In the genomic region with DNA sequence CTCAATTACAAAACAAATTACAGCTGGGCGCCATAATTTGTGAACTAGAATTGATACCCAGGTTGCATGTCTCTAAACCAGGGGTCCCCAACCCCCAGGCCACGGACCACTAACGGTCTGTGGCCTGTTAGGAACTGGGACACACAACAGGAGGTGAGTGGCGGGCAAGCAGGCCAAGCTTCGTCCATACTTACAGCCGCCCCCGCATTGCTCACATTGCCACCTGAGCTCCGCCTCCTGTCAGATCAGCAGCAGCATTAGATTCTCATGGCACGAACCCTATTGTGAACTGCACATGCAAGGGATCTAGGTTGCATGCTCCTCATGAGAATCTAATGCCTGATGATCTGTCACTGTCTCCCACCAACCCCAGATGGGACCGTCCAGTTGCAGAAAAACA, we compare ENCODE assay signal across 2 cellular contexts.
A peak's percentile ranks its signal among the peaks of the same experiment; 100 is the strongest.
TF ChIP-seq lines count a peak whose summit lies in the region.

No MANE protein-coding gene starts in this region.

TF ChIP-seq in IMR-90, 13 proteins besides CTCF, POLR2A, EP300 and RAD21:
- TF ChIP-seq FOS (IDR thresholded peaks at IDR 0.05; ENCODE audit: low read depth, low read length) (no peak), CEBPB (IDR thresholded peaks at IDR 0.05; ENCODE audit: low read depth, low read length) (no peak), RCOR1 (IDR thresholded peaks at IDR 0.05; ENCODE audit: insufficient replicate concordance, low read length) (no peak), NFE2L2 (IDR thresholded peaks at IDR 0.05; ENCODE audit: low read depth, low read length) (no peak), BHLHE40 (IDR thresholded peaks at IDR 0.05; ENCODE audit: low read depth, low read length) (no peak), MAZ (IDR thresholded peaks at IDR 0.05; ENCODE audit: borderline replicate concordance, low read depth, low read length) (no peak), SMC3 (IDR thresholded peaks at IDR 0.05; ENCODE audit: low read depth, low read length) (no peak), MXI1 (IDR thresholded peaks at IDR 0.05; ENCODE audit: borderline replicate concordance, low read depth, low read length) (no peak), USF2 (IDR thresholded peaks at IDR 0.05; ENCODE audit: low read depth, low read length) (no peak), CHD1 (IDR thresholded peaks at IDR 0.05; ENCODE audit: low read depth, low read length) (no peak), MAFK (IDR thresholded peaks at IDR 0.05; ENCODE audit: low read depth, low read length) (no peak)
- TF ChIP-seq, protein P1, sequence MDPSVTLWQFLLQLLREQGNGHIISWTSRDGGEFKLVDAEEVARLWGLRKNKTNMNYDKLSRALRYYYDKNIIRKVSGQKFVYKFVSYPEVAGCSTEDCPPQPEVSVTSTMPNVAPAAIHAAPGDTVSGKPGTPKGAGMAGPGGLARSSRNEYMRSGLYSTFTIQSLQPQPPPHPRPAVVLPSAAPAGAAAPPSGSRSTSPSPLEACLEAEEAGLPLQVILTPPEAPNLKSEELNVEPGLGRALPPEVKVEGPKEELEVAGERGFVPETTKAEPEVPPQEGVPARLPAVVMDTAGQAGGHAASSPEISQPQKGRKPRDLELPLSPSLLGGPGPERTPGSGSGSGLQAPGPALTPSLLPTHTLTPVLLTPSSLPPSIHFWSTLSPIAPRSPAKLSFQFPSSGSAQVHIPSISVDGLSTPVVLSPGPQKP (IDR thresholded peaks at IDR 0.05; ENCODE audit: borderline replicate concordance, low read depth, low read length) = no peak
TF ChIP-seq in IMR-90: peak in this region for 0.

TF ChIP-seq in K562, 482 proteins besides CTCF, POLR2A, EP300 and RAD21:
- TF ChIP-seq EGR1 (conservative IDR thresholded peaks at IDR 0.05) = 0 out of 2 replicates have a peak, but pooled peaks have one; percentile 11
- no peak for TF ChIP-seq HCFC1 (IDR thresholded peaks at IDR 0.05; ENCODE audit: low read depth, low read length)
